In genomic region chr19:5054551-5055456, GRCh38 we compare ENCODE assay signal across 1 cellular context.
TF ChIP-seq lines count a peak whose summit lies in the region.

No MANE protein-coding gene starts in this region.

TF ChIP-seq in HepG2, 621 proteins besides CTCF, POLR2A, EP300 and RAD21:
- TF ChIP-seq ZNF468 (CRISPR knock-in tag; IDR thresholded peaks at IDR 0.05) (no peak), AGO2 (optimal IDR thresholded peaks at IDR 0.05; ENCODE audit: low read depth, low read length) (peak; percentile 18), ZNF275 (CRISPR knock-in tag; IDR thresholded peaks at IDR 0.05; ENCODE audit: borderline replicate concordance) (no peak), ZNF891 (CRISPR knock-in tag; IDR thresholded peaks at IDR 0.05) (0 out of 2 replicates have a peak, but pooled peaks have one; percentile 22), CENPX (CRISPR knock-in tag; IDR thresholded peaks at IDR 0.05) (no peak)
